ENCODE assay signal across 8 cellular contexts in the genomic region with DNA sequence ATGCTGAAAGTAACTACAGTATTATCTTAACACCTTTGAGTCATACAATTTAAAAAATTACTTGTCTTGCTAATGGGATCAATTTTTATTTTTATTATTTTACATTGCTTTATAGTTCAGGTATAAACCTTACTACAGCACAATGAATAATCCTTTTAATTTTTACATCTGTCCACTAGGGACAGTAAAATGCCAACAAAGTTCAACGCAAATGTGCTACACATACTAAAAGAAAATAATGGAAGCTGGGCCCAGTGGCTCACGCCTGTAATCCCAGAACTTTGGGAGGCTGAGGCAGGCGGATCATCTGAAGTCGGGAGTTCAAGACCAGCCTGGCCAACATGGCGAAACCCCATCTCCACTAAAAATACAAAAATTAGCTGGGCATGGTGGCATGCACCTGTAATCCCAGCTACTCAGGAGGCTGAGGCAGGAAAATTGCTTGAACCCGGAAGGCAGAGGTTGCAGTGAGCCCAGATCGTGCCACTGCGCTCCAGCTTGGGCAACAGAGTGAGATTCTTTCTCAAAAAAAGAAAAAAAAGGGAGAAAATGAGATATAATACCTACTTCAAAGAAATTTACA.
A peak's percentile ranks its signal among the peaks of the same experiment; 100 is the strongest.
DNase-seq lines count a peak whose midpoint lies in the region; ATAC-seq, FAIRE-seq and TF ChIP-seq lines count a peak whose summit lies in the region.
"Not testable (repeated sequence)": the region's sequence is repeated elsewhere in the genome, so short reads cannot be mapped to it uniquely, and the experiment has no call there.

No MANE protein-coding gene starts in this region.

- DNase-seq in AG10803 (ENCODE audit: low read depth), result peak; percentile 12
- DNase-seq in GM12864 (ENCODE audit: low read depth); activated naive CD8-positive, alpha-beta T cell treated with anti-CD3 and anti-CD28 coated beads, Interleukin-2, amount 50 U/mL, for 24 hours; kidney; progenitor cell of endocrine pancreas (ENCODE audit: low spot score, unreplicated experiment): not testable (repeated sequence)
- peak; percentile 26 for DNase-seq in OCI-M1 (lab: John Stamatoyannopoulos, UW)
- DNase-seq in epithelial cell of esophagus (ENCODE audit: low read depth), result peak; percentile 35

- not testable (repeated sequence) for H3K27ac Mint-ChIP-seq in activated naive CD8-positive, alpha-beta T cell treated with anti-CD3 and anti-CD28 coated beads, Interleukin-2, amount 50 U/mL, for 24 hours; progenitor cell of endocrine pancreas

- not testable (repeated sequence) for H3K9me3 ChIP-seq in kidney (ENCODE audit: control insufficient read depth in 1 of 2, low read length in 2 of 2)

- peaks cover 40% of the 10 kb centered on the region for H3K36me3 Mint-ChIP-seq in activated naive CD8-positive, alpha-beta T cell treated with anti-CD3 and anti-CD28 coated beads, Interleukin-2, amount 50 U/mL, for 24 hours (ENCODE audit: low read depth)
- peaks cover 20% of the 10 kb centered on the region for H3K36me3 Mint-ChIP-seq in progenitor cell of endocrine pancreas (ENCODE audit: insufficient read depth)

- FAIRE-seq in kidney (lab: Jason Lieb, UNC), result peak; percentile 49

- not testable (repeated sequence) for H3K4me1 ChIP-seq in kidney (ENCODE audit: control insufficient read depth in 1 of 2, insufficient read depth in 1 of 2, low read depth in 1 of 2, low read length in 2 of 2)

- not testable (repeated sequence) for H3K9ac ChIP-seq in kidney (ENCODE audit: low read length in 2 of 2)

- TF ChIP-seq CTCF in AG10803 (conservative IDR thresholded peaks at IDR 0.05; ENCODE audit: low read length), result peak; percentile 41
- peak; percentile 31 for TF ChIP-seq CTCF in GM12864 (IDR thresholded peaks at IDR 0.05; ENCODE audit: low read depth, low read length, missing control alignments)
- TF ChIP-seq CTCF in LNCAP (IDR thresholded peaks at IDR 0.05), result peak; percentile 50
- peak; percentile 36 for TF ChIP-seq CTCF in epithelial cell of esophagus (IDR thresholded peaks at IDR 0.05; ENCODE audit: insufficient read depth, low read depth, low read length, missing control alignments)
- peak; percentile 35 for TF ChIP-seq CTCF in kidney (IDR thresholded peaks at IDR 0.05; ENCODE audit: borderline replicate concordance, extremely low read depth, insufficient read depth)
- TF ChIP-seq CTCF in progenitor cell of endocrine pancreas (IDR thresholded peaks at IDR 0.05; ENCODE audit: unreplicated experiment), result peak; percentile 53

- not testable (repeated sequence) for H3K4me1 Mint-ChIP-seq in activated naive CD8-positive, alpha-beta T cell treated with anti-CD3 and anti-CD28 coated beads, Interleukin-2, amount 50 U/mL, for 24 hours; progenitor cell of endocrine pancreas (ENCODE audit: low read depth)

- not testable (repeated sequence) for H3K4me3 ChIP-seq in AG10803 (ENCODE audit: low read length); GM12864 (ENCODE audit: low read depth, low read length); epithelial cell of esophagus (ENCODE audit: low read length); kidney (ENCODE audit: low read length in 2 of 2)

- H3K36me3 ChIP-seq in kidney (ENCODE audit: control insufficient read depth in 1 of 2, insufficient read depth in 2 of 2, low read length in 2 of 2), result not testable (repeated sequence)

- H3K9me3 Mint-ChIP-seq in activated naive CD8-positive, alpha-beta T cell treated with anti-CD3 and anti-CD28 coated beads, Interleukin-2, amount 50 U/mL, for 24 hours; progenitor cell of endocrine pancreas (ENCODE audit: low read depth): not testable (repeated sequence)

- intact Hi-C loops in kidney (cut with DNase I), result not testable (repeated sequence)

- not testable (repeated sequence) for H3K4me3 Mint-ChIP-seq in activated naive CD8-positive, alpha-beta T cell treated with anti-CD3 and anti-CD28 coated beads, Interleukin-2, amount 50 U/mL, for 24 hours; progenitor cell of endocrine pancreas (ENCODE audit: low read depth)

- not testable (repeated sequence) for H3K27me3 Mint-ChIP-seq in activated naive CD8-positive, alpha-beta T cell treated with anti-CD3 and anti-CD28 coated beads, Interleukin-2, amount 50 U/mL, for 24 hours; progenitor cell of endocrine pancreas

- H3K27ac ChIP-seq in kidney (ENCODE audit: low read depth in 2 of 2, low read length in 2 of 2), result not testable (repeated sequence)

- ATAC-seq in activated naive CD8-positive, alpha-beta T cell treated with anti-CD3 and anti-CD28 coated beads, Interleukin-2, amount 50 U/mL, for 24 hours, result peak; percentile 46
